Comparison of ENCODE assay signal across 1 cellular context in genomic region chr11:27688076-27688475, GRCh38.
TF ChIP-seq lines count a peak whose summit lies in the region.

No MANE protein-coding gene starts in this region.

TF ChIP-seq in GM23338, 12 proteins besides CTCF, POLR2A, EP300 and RAD21 (continued from another document):
- TF ChIP-seq REST (IDR thresholded peaks at IDR 0.05; ENCODE audit: unreplicated experiment), result no peak
